Comparison of ENCODE assay signal across 1 cellular context in genomic region chr1:246032111-246032551, GRCh38.
TF ChIP-seq lines count a peak whose summit lies in the region.

No MANE protein-coding gene starts in this region.

TF ChIP-seq in HepG2, 621 proteins besides CTCF, POLR2A, EP300 and RAD21 (continued from another document):
- no peak for TF ChIP-seq CSRNP1 (CRISPR knock-in tag; IDR thresholded peaks at IDR 0.05)
- TF ChIP-seq MAF1 (CRISPR knock-in tag; IDR thresholded peaks at IDR 0.05; ENCODE audit: borderline replicate concordance), result no peak
- TF ChIP-seq MTF1 (CRISPR knock-in tag; IDR thresholded peaks at IDR 0.05), result no peak
- TF ChIP-seq ZNF770 (CRISPR knock-in tag; IDR thresholded peaks at IDR 0.05), result no peak
- TF ChIP-seq SMARCC2 (IDR thresholded peaks at IDR 0.05), result no peak
- no peak for TF ChIP-seq SMC3 (IDR thresholded peaks at IDR 0.05; ENCODE audit: low read length)
TF ChIP-seq in HepG2: peak in this region for 0.
